9 cellular contexts compared by ENCODE assay signal in the genomic region with DNA sequence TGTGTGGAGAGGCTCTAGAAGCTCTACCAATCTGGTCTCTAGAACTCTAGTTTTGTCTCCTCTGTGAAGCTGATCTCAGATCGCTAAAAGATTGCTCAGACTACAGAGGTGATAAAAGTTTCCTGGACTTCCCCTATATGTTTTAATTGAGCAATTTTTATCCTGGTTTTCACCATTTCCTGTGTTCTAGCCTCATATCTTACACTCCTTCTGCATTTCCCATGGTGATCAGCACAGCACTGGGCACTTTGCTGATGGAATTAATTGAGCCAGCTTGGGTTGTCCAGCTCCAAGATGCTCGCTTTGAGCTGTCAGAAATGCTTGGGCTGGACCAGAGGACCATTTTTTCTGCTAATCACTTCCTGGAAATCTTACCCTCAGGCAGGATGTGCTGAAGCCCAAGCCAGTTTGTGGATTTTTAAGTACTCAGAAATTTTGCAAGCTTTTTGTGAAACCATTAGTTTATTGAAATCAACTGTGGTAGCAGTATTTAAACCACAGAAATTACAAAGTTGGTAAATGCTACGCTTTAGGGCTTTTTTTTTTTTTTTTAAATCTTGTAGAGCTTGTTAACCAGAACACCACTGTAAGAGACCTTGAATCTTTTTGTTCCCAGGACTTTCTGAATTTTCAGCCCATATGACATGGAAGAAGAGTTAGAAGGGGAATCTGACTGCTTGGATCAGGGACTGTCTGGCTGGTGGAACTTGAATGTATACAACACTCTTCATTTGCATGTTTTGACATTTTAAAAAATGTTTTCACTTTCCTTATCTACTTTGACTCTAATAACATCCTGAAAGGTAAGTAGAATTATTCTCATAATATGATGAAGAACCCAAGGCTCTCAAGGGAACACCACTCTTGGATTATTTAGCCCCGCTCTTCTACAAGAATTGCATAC. TPM values are rescaled to one million over a fixed set of nuclear protein-coding genes. Genes with fewer than 3 reads are reported as not detected.
DNase-seq lines count a peak whose midpoint lies in the region; ATAC-seq lines count a peak whose summit lies in the region.
"Had no signal": no experiment of that assay in that cellular context is flagged by ENCODE, and none has a peak within 500 bp of the region (broad histone marks: within the 10 kb centered on the region; RNA-seq: fewer than 3 reads in every experiment).

No MANE protein-coding gene starts in this region.

- peak; percentile 38 for ATAC-seq in GM19452 (IDR thresholded peaks at IDR 0.05; ENCODE audit: unreplicated experiment)
- ATAC-seq in T-cell (replicated peaks in 1 of 4), result peak; percentile 24 to 31 (median 28)
- ATAC-seq in GM19397 (IDR thresholded peaks at IDR 0.05; ENCODE audit: unreplicated experiment), result no peak

- peaks cover 0 to 6% (median 6%) of the 10 kb centered on the region in 3 donors for H3K9me3 Mint-ChIP-seq in T-cell

- POLR2A ChIA-PET in T-cell (lab: Charles Lee), result interaction anchor here (0.5 to 1.1 kb wide), 12 partner anchors 11 to 413 kb away, joined by 3 to 9 read pairs (median 5); no protein-coding TSS in a partner anchor

- DNase-seq in CD1c-positive myeloid dendritic cell (ENCODE audit: extremely low spot score) (peak; percentile 58), T-cell (no peak), foreskin melanocyte (peak; percentile 52), HPDE6-E6E7 (ENCODE audit: extremely low spot score) (no peak), NCI-H1436 treated with DMSO at 0.1 percent for 48 hours (lab: John Stamatoyannopoulos, UW) (no peak), D341Med (ENCODE audit: low spot score) (no peak)
- DNase-seq: NCI-H446 treated with DMSO at 0.1 percent for 48 hours had no signal

- peaks cover 67 to 76% (median 70%) of the 10 kb centered on the region in 3 donors for H3K4me1 Mint-ChIP-seq in T-cell

- H3K27me3 Mint-ChIP-seq in T-cell, result no peaks in the 10 kb centered on the region

- H3K27ac Mint-ChIP-seq in T-cell, result peak overlapping the region; percentile 90 to 95

- CTCF ChIA-PET in T-cell (lab: Charles Lee), result interaction anchor here (0.6 to 5.2 kb wide), 36 partner anchors 9 to 543 kb away, joined by 3 to 89 read pairs (median 4); a partner anchor contains a TSS

- peak overlapping the region; percentile 26 to 63 (median 56) for H3K4me3 Mint-ChIP-seq in T-cell

- peaks cover 79% of the 10 kb centered on the region for H3K36me3 Mint-ChIP-seq in T-cell

RNA-seq across cellular contexts. Expression of a gene that starts 28.4 kb away (rescaled TPM):
- total RNA-seq in T-cell, result 100 to 1,000 TPM; 249 to 393 (median 273) TPM

RNA-seq across cellular contexts. Expression of a gene that starts 36.4 kb away (rescaled TPM):
- total RNA-seq in T-cell, result 10 to 100 TPM; 19.4 to 38.7 (median 30.7) TPM

RNA-seq across cellular contexts. Expression of a gene that starts 55.8 kb away (rescaled TPM):
- total RNA-seq in T-cell, result 10 to 100 TPM in 4 of 5 donors, 1 to 10 TPM in 1; 9.5 to 32.0 (median 25.5) TPM

Comparison
In these comparisons a context has a peak if more than half of its experiments do, and no peak if none do; other contexts are left out.
1. DNase-seq: peak in CD1c-positive myeloid dendritic cell (single experiment) and foreskin melanocyte (single experiment); none in T-cell (0 of 34), HPDE6-E6E7 (single experiment), NCI-H1436 treated with DMSO at 0.1 percent for 48 hours (single experiment) and D341Med (single experiment).